ENCODE assay signal across 10 cellular contexts in the genomic region with DNA sequence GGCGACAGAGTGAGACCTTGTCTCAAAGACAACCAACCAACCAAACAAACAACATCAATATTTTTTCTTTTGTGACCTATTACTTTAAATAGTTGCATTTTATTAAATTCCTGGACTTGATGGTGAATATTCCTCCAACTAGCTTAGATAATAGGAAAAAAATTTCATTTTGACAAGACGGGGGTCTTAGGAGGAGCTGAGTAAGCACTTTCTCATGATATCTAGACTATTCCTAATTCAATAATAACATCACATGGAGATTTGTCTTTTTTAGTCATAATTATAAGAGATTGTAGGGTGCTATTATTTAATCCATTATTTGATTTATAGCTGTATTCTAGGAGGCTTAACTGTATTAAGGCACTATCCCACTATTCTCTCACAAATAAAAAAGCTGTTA.
"Had no signal": no experiment of that assay in that cellular context is flagged by ENCODE, and none has a peak within 500 bp of the region (broad histone marks: within the 10 kb centered on the region; RNA-seq: fewer than 3 reads in every experiment).

No MANE protein-coding gene starts in this region.

- FAIRE-seq: HTR-8/SVneo had no signal

- H3K9me3 ChIP-seq: HAP-1 had no signal

- H3K9me3 Mint-ChIP-seq: HFFc6 had no signal

- H3K27ac ChIP-seq: GM23248, KMS-11 had no signal

- H3K4me3 Mint-ChIP-seq: HFFc6 had no signal

- H3K9ac ChIP-seq: GM23248, KMS-11 had no signal

- H3K27ac Mint-ChIP-seq: HFFc6 had no signal

- DNase-seq: GM23248, GOT3, H7, HFFc6, Karpas-422, KBM-7 had no signal

- H3K4me3 ChIP-seq: GM23248, HAP-1 had no signal

- H3K36me3 ChIP-seq: HAP-1 had no signal

- H2AFZ ChIP-seq: GM23248 had no signal

- H3K4me2 ChIP-seq: KMS-11 had no signal

- ATAC-seq: HCT116 had no signal
